Comparison of ENCODE assay signal across 24 cellular contexts in genomic region chr2:95258271-95258670, GRCh38.
"Had no signal": no experiment of that assay in that cellular context is flagged by ENCODE, and none has a peak within 500 bp of the region (broad histone marks: within the 10 kb centered on the region; RNA-seq: fewer than 3 reads in every experiment).

No MANE protein-coding gene starts in this region.

- H3K27ac ChIP-seq: heart right ventricle, parathyroid adenoma, prostate gland, spleen, testis, tibial nerve, upper lobe of right lung had no signal

- H3K4me3 ChIP-seq: heart right ventricle, lung, prostate gland, spleen, testis, tibial nerve, upper lobe of right lung had no signal

- H3K9me3 ChIP-seq: prostate gland, testis, upper lobe of right lung had no signal

- H2AFZ ChIP-seq: parathyroid adenoma had no signal

- H3K79me2 ChIP-seq: parathyroid adenoma had no signal

- ATAC-seq: heart right ventricle; left colon; left ventricle myocardium superior; sciatic nerve; stimulated activated naive B cell treated with anti-CD40 and anti-IgM and Interleukin-4, amounts not matched to agents 10 μg/mL and 1 μg/mL and 100 μg/mL, for 72 hours; stimulated activated naive CD8-positive, alpha-beta T cell treated with anti-CD3 and anti-CD28 coated beads, Interleukin-15, amount 100 ng/mL, for 72 hours; upper lobe of right lung had no signal

- H3K36me3 ChIP-seq: heart right ventricle, prostate gland, spleen, upper lobe of right lung had no signal

- DNase-seq: cerebellar nuclear complex; dermis blood vessel endothelial cell; endodermal cell; heart right ventricle; hypothalamus; left colon; left ventricle myocardium superior; mesendoderm; naive B cell; occipital lobe; retina; spleen; stimulated activated CD4-positive, alpha-beta T cell treated with anti-CD3 and anti-CD28 coated beads, Interleukin-15, amount 100 ng/mL, for 24 hours; stimulated activated CD4-positive, alpha-beta T cell treated with anti-CD3 and anti-CD28 coated beads, Interleukin-1b, Interleukin-23, amount 100 ng/mL, for 48 hours; stimulated activated CD4-positive, alpha-beta T cell treated with anti-CD3 and anti-CD28 coated beads, Interleukin-4, amount 100 ng/mL, for 24 hours; stimulated activated naive B cell treated with anti-CD40 and anti-IgM and Interleukin-4, amounts not matched to agents 10 μg/mL and 1 μg/mL and 100 μg/mL, for 72 hours; stimulated activated naive CD8-positive, alpha-beta T cell treated with anti-CD3 and anti-CD28 coated beads, Interleukin-15, amount 100 ng/mL, for 72 hours; testis; upper lobe of right lung had no signal

- H3K4me1 ChIP-seq: heart right ventricle, prostate gland, spleen, testis, tibial nerve, upper lobe of right lung had no signal

- H3K27me3 ChIP-seq: heart right ventricle, spleen, testis, tibial nerve, upper lobe of right lung had no signal
